In the genomic region with DNA sequence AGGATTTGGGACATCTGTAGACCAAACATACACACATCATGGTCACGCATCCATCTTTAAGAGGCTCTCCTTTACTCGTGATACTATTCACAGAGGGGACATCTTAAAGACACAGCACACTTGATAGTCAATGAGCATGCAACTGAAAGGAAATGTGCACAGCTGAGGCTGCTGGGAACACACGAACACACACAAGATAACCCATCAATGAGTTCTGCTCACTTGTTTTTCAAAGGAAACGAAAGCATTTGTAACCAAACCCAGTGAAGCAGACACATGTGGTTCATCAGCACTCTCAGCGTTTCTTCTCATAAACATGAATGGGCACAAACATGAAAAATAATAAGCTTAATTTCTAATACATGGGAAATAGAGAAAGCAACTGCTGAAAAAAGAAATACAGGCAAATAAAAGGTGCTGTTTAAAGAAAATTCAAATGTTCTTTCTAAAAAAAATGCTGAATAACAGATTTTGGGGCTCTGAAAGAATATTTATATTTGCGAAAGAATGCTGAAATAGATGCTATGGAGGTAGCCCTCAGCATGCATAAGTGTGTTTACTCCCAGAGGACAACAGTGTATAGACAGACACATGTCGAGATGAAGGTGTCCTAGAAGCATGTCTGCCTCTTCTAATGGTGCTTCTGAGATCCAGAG, we compare ENCODE assay signal across 14 cellular contexts. TPM values are rescaled to one million over a fixed set of nuclear protein-coding genes. Genes with fewer than 3 reads are reported as not detected.
DNase-seq lines count a peak whose midpoint lies in the region; ATAC-seq and TF ChIP-seq lines count a peak whose summit lies in the region.
"Had no signal": no experiment of that assay in that cellular context is flagged by ENCODE, and none has a peak within 500 bp of the region (broad histone marks: within the 10 kb centered on the region; RNA-seq: fewer than 3 reads in every experiment).

No MANE protein-coding gene starts in this region.

- H3K27ac ChIP-seq in adrenal gland: no peak overlapping the region
- H3K27ac ChIP-seq: thoracic aorta had no signal

- H3K27ac Mint-ChIP-seq in activated CD4-positive, alpha-beta T cell treated with anti-CD3 and anti-CD28 coated beads for 36 hours: no peak overlapping the region
- H3K27ac Mint-ChIP-seq in naive B cell (no peak overlapping the region), Caco-2 (ENCODE audit: unreplicated experiment) (no peak overlapping the region)
- H3K27ac Mint-ChIP-seq: immature natural killer cell, nephron had no signal

- 61 to 76% (median 67%) methylated on average over 7 of the region's 7 CpGs for WGBS in adrenal gland, 4 donors

- H3K4me3 Mint-ChIP-seq in activated CD4-positive, alpha-beta T cell treated with anti-CD3 and anti-CD28 coated beads for 36 hours: no peak overlapping the region
- H3K4me3 Mint-ChIP-seq in naive B cell: no peak overlapping the region
- H3K4me3 Mint-ChIP-seq in Caco-2 (ENCODE audit: unreplicated experiment): no peak overlapping the region
- H3K4me3 Mint-ChIP-seq: immature natural killer cell, nephron had no signal

- no peak for TF ChIP-seq POLR2A in adrenal gland (IDR thresholded peaks at IDR 0.05)

- BruUV-seq in Caco-2 (replicated peaks; lab: Mats Ljungman, UMichigan): no TSS peak

- peak; percentile 47 for ATAC-seq in activated CD4-positive, alpha-beta T cell treated with anti-CD3 and anti-CD28 coated beads for 36 hours
- ATAC-seq in GM21447 (IDR thresholded peaks at IDR 0.05; ENCODE audit: unreplicated experiment) (peak; percentile 82), HG03103 (IDR thresholded peaks at IDR 0.05; ENCODE audit: low read depth, unreplicated experiment) (peak; percentile 95), naive B cell (ENCODE audit: low read depth in 2 of 2) (peak; percentile 76 to 77)

- H3K4me3 ChIP-seq in adrenal gland: no peak overlapping the region
- H3K4me3 ChIP-seq in Caco-2 (ENCODE audit: low read depth, low read length): no peak overlapping the region
- H3K4me3 ChIP-seq: thoracic aorta had no signal

- H3K9me3 ChIP-seq in adrenal gland (replicated peaks in 1 of 3) (no peaks in the 10 kb centered on the region), Caco-2 (no peaks in the 10 kb centered on the region)
- H3K9me3 ChIP-seq: thoracic aorta had no signal

- no peaks in the 10 kb centered on the region for H3K9me3 Mint-ChIP-seq in activated CD4-positive, alpha-beta T cell treated with anti-CD3 and anti-CD28 coated beads for 36 hours (ENCODE audit: low read depth)
- peaks cover 0 to 7% (median 0%) of the 10 kb centered on the region in 7 donors for H3K9me3 Mint-ChIP-seq in naive B cell
- no peaks in the 10 kb centered on the region for H3K9me3 Mint-ChIP-seq in Caco-2 (ENCODE audit: unreplicated experiment)

- intact Hi-C loops in activated CD4-positive, alpha-beta T cell treated with anti-CD3 and anti-CD28 coated beads for 36 hours (cut with DNase I, micrococcal nuclease): no loop called here
- intact Hi-C loops in adrenal gland (cut with DNase I): loop anchor here in 1 of 2 donors (10.0 kb wide), 2 partner anchors 45 to 265 kb away; partner anchors contain the start of gene NRCAM
- intact Hi-C loops in Caco-2 (cut with micrococcal nuclease; ENCODE audit: unreplicated experiment): no loop called here

- no peaks in the 10 kb centered on the region for H3K27me3 Mint-ChIP-seq in activated CD4-positive, alpha-beta T cell treated with anti-CD3 and anti-CD28 coated beads for 36 hours
- peaks cover 0 to 14% (median 14%) of the 10 kb centered on the region in 3 donors for H3K27me3 Mint-ChIP-seq in naive B cell
- no peaks in the 10 kb centered on the region for H3K27me3 Mint-ChIP-seq in Caco-2 (ENCODE audit: insufficient read depth, unreplicated experiment)

- CTCF ChIA-PET in activated CD4-positive, alpha-beta T cell treated with anti-CD3 and anti-CD28 coated beads for 36 hours (lab: Charles Lee): interaction anchor here (1.4 kb wide), 2 partner anchors 10 to 33 kb away, joined by 4 to 5 read pairs; no protein-coding TSS in a partner anchor
- CTCF ChIA-PET in Caco-2 (lab: Charles Lee): no interaction called here

- no peaks in the 10 kb centered on the region for H3K36me3 Mint-ChIP-seq in activated CD4-positive, alpha-beta T cell treated with anti-CD3 and anti-CD28 coated beads for 36 hours (ENCODE audit: low read depth)
- H3K36me3 Mint-ChIP-seq in naive B cell (peaks cover 0 to 8% of the 10 kb centered on the region in 2 donors), Caco-2 (ENCODE audit: insufficient read depth, unreplicated experiment) (peaks cover 12% of the 10 kb centered on the region)
- H3K36me3 Mint-ChIP-seq: immature natural killer cell had no signal

- peak; percentile 13 for DNase-seq in activated CD4-positive, alpha-beta T cell treated with anti-CD3 and anti-CD28 coated beads for 36 hours
- DNase-seq in activated CD4-positive, alpha-beta T cell treated with anti-CD3 and anti-CD28 coated beads for 48 hours: no peak
- no peak for DNase-seq in naive B cell
- no peak for DNase-seq in adrenal gland
- DNase-seq in HuH-7 (ENCODE audit: low spot score): no peak
- DNase-seq in Caco-2: no peak
- DNase-seq: 8988T, amniotic stem cell, immature natural killer cell, NCI-H2029 had no signal

- peaks cover 6% of the 10 kb centered on the region for H3K4me1 Mint-ChIP-seq in activated CD4-positive, alpha-beta T cell treated with anti-CD3 and anti-CD28 coated beads for 36 hours
- H3K4me1 Mint-ChIP-seq in naive B cell (peaks cover 0 to 14% (median 5%) of the 10 kb centered on the region in 3 donors), Caco-2 (ENCODE audit: low read depth, unreplicated experiment) (peaks cover 4% of the 10 kb centered on the region)
- H3K4me1 Mint-ChIP-seq: immature natural killer cell, nephron had no signal

- POLR2A ChIA-PET in activated CD4-positive, alpha-beta T cell treated with anti-CD3 and anti-CD28 coated beads for 36 hours (lab: Charles Lee): no interaction called here
- POLR2A ChIA-PET in Caco-2 (lab: Charles Lee): no interaction called here

- TF ChIP-seq CTCF in adrenal gland (IDR thresholded peaks at IDR 0.05): no peak
- no peak for TF ChIP-seq CTCF in Caco-2 (IDR thresholded peaks at IDR 0.05; ENCODE audit: insufficient read depth in 1 of 2, low read depth in 1 of 2, low read length in 1 of 2, severe bottlenecking in 1 of 2, unreplicated experiment in 1 of 2)

- H3K4me1 ChIP-seq in adrenal gland (replicated peaks in 1 of 2): peaks cover 7 to 10% of the 10 kb centered on the region in 2 donors
- H3K4me1 ChIP-seq in Caco-2: no peaks in the 10 kb centered on the region

- no peaks in the 10 kb centered on the region for H3K27me3 ChIP-seq in adrenal gland
- H3K27me3 ChIP-seq in Caco-2 (replicated peaks; ENCODE audit: control insufficient read depth, insufficient read depth, low read length): no peaks in the 10 kb centered on the region

- H3K36me3 ChIP-seq in adrenal gland (replicated peaks in 1 of 2) (no peaks in the 10 kb centered on the region), Caco-2 (ENCODE audit: control insufficient read depth, insufficient read depth, low read length) (peaks cover 1% of the 10 kb centered on the region; the same call in 1 of the 2 replicates)
- H3K36me3 ChIP-seq: thoracic aorta had no signal

RNA-seq across cellular contexts. Expression of gene LAMB4, which starts 59.7 kb away (rescaled TPM):
- not detected for total RNA-seq in activated CD4-positive, alpha-beta T cell treated with anti-CD3 and anti-CD28 coated beads for 36 hours
- polyA plus RNA-seq in naive B cell (ENCODE audit: low read depth in 6 of 6): not detected
- total RNA-seq in adrenal gland: 1 to 10 TPM in 1 of 8 donors, under 1 TPM in 3, not detected in 4; 0.12 to 1.0 (median 0.24) TPM
- under 1 TPM in 2 of 3 donors, not detected in 1; 0.16 to 0.40 TPM for polyA plus RNA-seq in adrenal gland
- 0.51 and 0.52 TPM in 2 replicates for total RNA-seq in Caco-2 (2022)
- polyA plus RNA-seq: immature natural killer cell had no signal
